Comparison of ENCODE assay signal across 8 cellular contexts in the genomic region with DNA sequence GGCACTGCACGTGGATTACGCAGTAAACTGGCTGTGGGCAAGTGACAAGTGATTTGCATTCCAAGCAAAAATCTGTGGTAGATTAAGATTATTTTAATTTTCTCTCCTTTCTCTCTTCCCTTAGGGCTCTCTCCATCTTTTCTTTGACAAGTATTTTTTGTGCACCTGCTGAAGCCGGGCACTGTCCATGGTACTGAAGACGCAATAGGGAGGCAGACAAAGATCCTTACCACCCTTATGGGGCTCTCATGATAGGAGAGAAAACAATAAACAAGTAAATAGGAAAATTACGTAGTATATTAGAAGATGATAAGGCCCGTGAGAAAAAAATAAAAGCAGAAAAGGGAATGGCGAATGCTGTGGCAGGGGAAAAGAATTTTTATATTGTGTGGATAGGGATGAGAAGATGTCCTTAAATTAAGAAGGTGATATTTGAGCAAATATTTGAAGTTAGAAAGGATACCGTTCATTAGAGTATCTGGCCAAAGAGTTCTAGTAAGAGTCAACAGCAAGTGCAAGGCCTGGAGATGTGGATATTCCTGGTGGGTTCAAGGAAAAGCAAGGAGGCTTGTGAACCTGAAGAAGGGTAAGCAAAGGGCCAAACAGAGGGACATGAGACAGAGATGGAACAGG.
DNase-seq lines count a peak whose midpoint lies in the region; TF ChIP-seq lines count a peak whose summit lies in the region.
"Had no signal": no experiment of that assay in that cellular context is flagged by ENCODE, and none has a peak within 500 bp of the region (broad histone marks: within the 10 kb centered on the region; RNA-seq: fewer than 3 reads in every experiment).

No MANE protein-coding gene starts in this region.

- no peaks in the 10 kb centered on the region for H3K9me3 ChIP-seq in liver (ENCODE audit: control insufficient read depth in 4 of 4, low read length in 3 of 4)

- WGBS in liver: 43% methylated on average over 8 of the region's 8 CpGs

- TF ChIP-seq RAD21 in liver (IDR thresholded peaks at IDR 0.05): no peak

- H3K36me3 ChIP-seq in liver (ENCODE audit: control insufficient read depth in 4 of 4, insufficient read depth in 3 of 4, low read depth in 1 of 4, low read length in 3 of 4) (no peaks in the 10 kb centered on the region), brain microvascular endothelial cell (replicated peaks) (no peaks in the 10 kb centered on the region)

- H3K4me3 ChIP-seq in GM12865 (ENCODE audit: low read depth, low read length): no peak overlapping the region
- no peak overlapping the region for H3K4me3 ChIP-seq in astrocyte of the cerebellum (ENCODE audit: low read depth, low read length)
- H3K4me3 ChIP-seq in liver (ENCODE audit: low read depth in 1 of 3, low read length in 3 of 3): no peak overlapping the region
- no peak overlapping the region for H3K4me3 ChIP-seq in brain microvascular endothelial cell (ENCODE audit: low read depth, low read length)

- no peaks in the 10 kb centered on the region for H3K4me1 ChIP-seq in liver (ENCODE audit: control insufficient read depth in 4 of 4, insufficient read depth in 4 of 4, low read length in 3 of 4)

- no peaks in the 10 kb centered on the region for H3K4me1 Mint-ChIP-seq in osteocyte (ENCODE audit: unreplicated experiment)

- H3K27ac ChIP-seq in liver (ENCODE audit: low read depth in 1 of 2, low read length in 2 of 2): no peak overlapping the region
- no peak overlapping the region for H3K27ac ChIP-seq in brain microvascular endothelial cell

- no peaks in the 10 kb centered on the region for H3K27me3 ChIP-seq in liver (ENCODE audit: control insufficient read depth in 4 of 4, insufficient read depth in 4 of 4, low read length in 3 of 4)
- H3K27me3 ChIP-seq in brain microvascular endothelial cell (replicated peaks): no peaks in the 10 kb centered on the region

- no peak overlapping the region for H3K27ac Mint-ChIP-seq in osteocyte (ENCODE audit: unreplicated experiment)

- TF ChIP-seq CTCF in GM12865 (IDR thresholded peaks at IDR 0.05; ENCODE audit: insufficient read depth, low read depth, low read length, missing control alignments): no peak
- no peak for TF ChIP-seq CTCF in astrocyte of the cerebellum (IDR thresholded peaks at IDR 0.05; ENCODE audit: low read depth, low read length, missing control alignments)
- TF ChIP-seq CTCF in liver (IDR thresholded peaks at IDR 0.05; ENCODE audit: low read depth, low read length, missing input control): no peak
- no peak for TF ChIP-seq CTCF in brain microvascular endothelial cell (IDR thresholded peaks at IDR 0.05; ENCODE audit: low read depth, low read length, missing control alignments)
- no peak for TF ChIP-seq CTCF in osteocyte (IDR thresholded peaks at IDR 0.05)

- DNase-seq in GM12865 (ENCODE audit: low read depth): peak; percentile 41
- DNase-seq in LHCN-M2 (ENCODE audit: low read depth): peak; percentile 10
- DNase-seq in astrocyte of the cerebellum (ENCODE audit: low read depth): peak; percentile 11
- no peak for DNase-seq in posterior vena cava (ENCODE audit: low spot score)
- DNase-seq in brain microvascular endothelial cell: no peak
- no peak for DNase-seq in osteocyte (ENCODE audit: extremely low spot score, unreplicated experiment)
- DNase-seq: anterior cingulate cortex had no signal

- in situ Hi-C loops in astrocyte of the cerebellum (cut with HindIII; ENCODE audit: low sequenced_read_pairs) (no loop called here), brain microvascular endothelial cell (cut with HindIII; ENCODE audit: low pct_ligation_motif_present, low sequenced_read_pairs) (no loop called here)

- no peaks in the 10 kb centered on the region for H3K27me3 Mint-ChIP-seq in osteocyte (ENCODE audit: unreplicated experiment)

- intact Hi-C loops in posterior vena cava (cut with DNase I): no loop called here

- no peak overlapping the region for H3K9ac ChIP-seq in liver (ENCODE audit: low read depth in 1 of 2, low read length in 2 of 2)

- H3K4me3 Mint-ChIP-seq in osteocyte (ENCODE audit: unreplicated experiment): no peak overlapping the region

- H3K9me3 Mint-ChIP-seq in osteocyte (ENCODE audit: unreplicated experiment): no peaks in the 10 kb centered on the region

- H3K36me3 Mint-ChIP-seq in osteocyte (ENCODE audit: unreplicated experiment): no peaks in the 10 kb centered on the region

TF ChIP-seq in liver, 16 proteins besides CTCF, POLR2A, EP300 and RAD21:
- TF ChIP-seq EGR1 (IDR thresholded peaks at IDR 0.05; ENCODE audit: low read depth in 2 of 2): no peak
- TF ChIP-seq, protein P1, sequence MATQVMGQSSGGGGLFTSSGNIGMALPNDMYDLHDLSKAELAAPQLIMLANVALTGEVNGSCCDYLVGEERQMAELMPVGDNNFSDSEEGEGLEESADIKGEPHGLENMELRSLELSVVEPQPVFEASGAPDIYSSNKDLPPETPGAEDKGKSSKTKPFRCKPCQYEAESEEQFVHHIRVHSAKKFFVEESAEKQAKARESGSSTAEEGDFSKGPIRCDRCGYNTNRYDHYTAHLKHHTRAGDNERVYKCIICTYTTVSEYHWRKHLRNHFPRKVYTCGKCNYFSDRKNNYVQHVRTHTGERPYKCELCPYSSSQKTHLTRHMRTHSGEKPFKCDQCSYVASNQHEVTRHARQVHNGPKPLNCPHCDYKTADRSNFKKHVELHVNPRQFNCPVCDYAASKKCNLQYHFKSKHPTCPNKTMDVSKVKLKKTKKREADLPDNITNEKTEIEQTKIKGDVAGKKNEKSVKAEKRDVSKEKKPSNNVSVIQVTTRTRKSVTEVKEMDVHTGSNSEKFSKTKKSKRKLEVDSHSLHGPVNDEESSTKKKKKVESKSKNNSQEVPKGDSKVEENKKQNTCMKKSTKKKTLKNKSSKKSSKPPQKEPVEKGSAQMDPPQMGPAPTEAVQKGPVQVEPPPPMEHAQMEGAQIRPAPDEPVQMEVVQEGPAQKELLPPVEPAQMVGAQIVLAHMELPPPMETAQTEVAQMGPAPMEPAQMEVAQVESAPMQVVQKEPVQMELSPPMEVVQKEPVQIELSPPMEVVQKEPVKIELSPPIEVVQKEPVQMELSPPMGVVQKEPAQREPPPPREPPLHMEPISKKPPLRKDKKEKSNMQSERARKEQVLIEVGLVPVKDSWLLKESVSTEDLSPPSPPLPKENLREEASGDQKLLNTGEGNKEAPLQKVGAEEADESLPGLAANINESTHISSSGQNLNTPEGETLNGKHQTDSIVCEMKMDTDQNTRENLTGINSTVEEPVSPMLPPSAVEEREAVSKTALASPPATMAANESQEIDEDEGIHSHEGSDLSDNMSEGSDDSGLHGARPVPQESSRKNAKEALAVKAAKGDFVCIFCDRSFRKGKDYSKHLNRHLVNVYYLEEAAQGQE (IDR thresholded peaks at IDR 0.05): peak; percentile 98
TF ChIP-seq in liver: peak in this region for 1.

Comparison
In these comparisons a context has a peak if more than half of its experiments do, and no peak if none do; other contexts are left out.
1. DNase-seq: peak in GM12865 (single experiment), LHCN-M2 (single experiment) and astrocyte of the cerebellum (single experiment); none in posterior vena cava (single experiment), brain microvascular endothelial cell (single experiment) and osteocyte (single experiment).